8 cellular contexts compared by ENCODE assay signal in genomic region chrX:132023117-132023895, GRCh38. TPM values are rescaled to one million over a fixed set of nuclear protein-coding genes. Genes with fewer than 3 reads are reported as not detected.
A peak's percentile ranks its signal among the peaks of the same experiment; 100 is the strongest.
DNase-seq lines count a peak whose midpoint lies in the region; ATAC-seq and TF ChIP-seq lines count a peak whose summit lies in the region.

Gene STK26, plus strand, starts transcription at chrX:132023302. Its CDS starts 316 bp downstream, at chrX:132023618.

- POLR2A ChIA-PET in SK-N-SH (lab: Yijun Ruan, JAX), result no interaction called here

- H3K4me1 ChIP-seq in SK-N-SH (ENCODE audit: control insufficient read depth in 1 of 2, insufficient read depth in 2 of 2, low read depth in 1 of 2, low read length in 1 of 2), result peaks cover 0 to 4% of the 10 kb centered on the region in 2 experiments; a peak in 1 of 4 replicates
- no peaks in the 10 kb centered on the region for H3K4me1 ChIP-seq in urinary bladder (ENCODE audit: insufficient read depth)

- peaks cover 15% of the 10 kb centered on the region; the same call in 1 of the 2 replicates for H3K27me3 ChIP-seq in SK-N-SH (ENCODE audit: insufficient read depth)

- WGBS in SK-N-SH (ENCODE audit: low lambda C conversion rate), result 23% methylated on average over 16 of the region's 65 CpGs
- under 1% methylated on average over 60 of the region's 65 CpGs for WGBS in urinary bladder

- ATAC-seq in GM21825 (IDR thresholded peaks at IDR 0.05; ENCODE audit: unreplicated experiment), result peak; percentile 75
- ATAC-seq in Right ventricle myocardium superior (ENCODE audit: poor library complexity), result peak; percentile 99

- CTCF ChIA-PET in SK-N-SH (lab: Yijun Ruan, JAX), result interaction anchor here (0.8 to 1.1 kb wide), 3 partner anchors 48 to 196 kb away, joined by 3 to 5 read pairs (median 3); partner anchors contain the start of gene RAP2C

- H3K9me2 ChIP-seq in SK-N-SH, result no peaks in the 10 kb centered on the region

- no peaks in the 10 kb centered on the region for H3F3A ChIP-seq in SK-N-SH (replicated peaks; ENCODE audit: insufficient read depth)

- peak within 1 kb of the TSS; percentile 92 for H3K27ac ChIP-seq in KOPT-K1 (ENCODE audit: low read depth, low read length, poor library complexity, severe bottlenecking)
- peak within 1 kb of the TSS in 1 of 2 experiments; percentile 9; a peak in 1 of 4 replicates for H3K27ac ChIP-seq in SK-N-SH (ENCODE audit: low read depth in 2 of 2, low read length in 1 of 2)
- no peak within 1 kb of the TSS for H3K27ac ChIP-seq in urinary bladder (ENCODE audit: low read depth)

- peak within 1 kb of the TSS; percentile 85 for H2AFZ ChIP-seq in SK-N-SH (ENCODE audit: low read depth)

- no peaks in the 10 kb centered on the region for H3K27me3 Mint-ChIP-seq in activated naive CD4-positive, alpha-beta T cell treated with anti-CD3 and anti-CD28 coated beads, Interleukin-2, amount 50 U/mL, for 24 hours

- TF ChIP-seq EP300 in SK-N-SH (IDR thresholded peaks at IDR 0.05; ENCODE audit: borderline replicate concordance in 1 of 2, low read depth in 1 of 2, low read length in 1 of 2), result no peak

- intact Hi-C loops in Right ventricle myocardium superior (cut with DNase I) (no loop called here), posterior vena cava (cut with DNase I) (no loop called here)

- H3K4me3 Mint-ChIP-seq in activated naive CD4-positive, alpha-beta T cell treated with anti-CD3 and anti-CD28 coated beads, Interleukin-2, amount 50 U/mL, for 24 hours, result peak within 1 kb of the TSS; percentile 90

- H3K4me2 ChIP-seq in SK-N-SH, result peak within 1 kb of the TSS; percentile 89

- H3K27ac Mint-ChIP-seq in activated naive CD4-positive, alpha-beta T cell treated with anti-CD3 and anti-CD28 coated beads, Interleukin-2, amount 50 U/mL, for 24 hours, result peak within 1 kb of the TSS; percentile 91

- H3K36me3 Mint-ChIP-seq in activated naive CD4-positive, alpha-beta T cell treated with anti-CD3 and anti-CD28 coated beads, Interleukin-2, amount 50 U/mL, for 24 hours, result no peaks in the 10 kb centered on the region

- H3K4me1 Mint-ChIP-seq in activated naive CD4-positive, alpha-beta T cell treated with anti-CD3 and anti-CD28 coated beads, Interleukin-2, amount 50 U/mL, for 24 hours, result peaks cover 38% of the 10 kb centered on the region

- TF ChIP-seq CTCF in SK-N-SH (IDR thresholded peaks at IDR 0.05), result no peak

- no peak for TF ChIP-seq RAD21 in SK-N-SH (IDR thresholded peaks at IDR 0.05; ENCODE audit: low read length)

- H4K20me1 ChIP-seq in SK-N-SH (ENCODE audit: insufficient read depth), result no peaks in the 10 kb centered on the region

- no peaks in the 10 kb centered on the region for H3K79me2 ChIP-seq in SK-N-SH (ENCODE audit: insufficient read depth)

- peaks cover 16% of the 10 kb centered on the region for H3K36me3 ChIP-seq in KOPT-K1 (ENCODE audit: insufficient read depth, low read length)
- no peaks in the 10 kb centered on the region for H3K36me3 ChIP-seq in SK-N-SH (replicated peaks in 1 of 2; ENCODE audit: control insufficient read depth in 1 of 2, insufficient read depth in 2 of 2, low read length in 1 of 2)
- no peaks in the 10 kb centered on the region for H3K36me3 ChIP-seq in urinary bladder (ENCODE audit: insufficient read depth)

- H3K9me3 ChIP-seq in KOPT-K1 (ENCODE audit: insufficient read depth, low read length, poor library complexity, severe bottlenecking) (no peaks in the 10 kb centered on the region), SK-N-SH (no peaks in the 10 kb centered on the region)

- H3K9me3 Mint-ChIP-seq in activated naive CD4-positive, alpha-beta T cell treated with anti-CD3 and anti-CD28 coated beads, Interleukin-2, amount 50 U/mL, for 24 hours, result no peaks in the 10 kb centered on the region

- H3K9ac ChIP-seq in SK-N-SH, result peak within 1 kb of the TSS; percentile 63; the same call in 1 of the 2 replicates

- DNase-seq in GDM1 (lab: John Stamatoyannopoulos, UW) (peak; percentile 81), SK-N-SH (peak; percentile 77), Right ventricle myocardium superior (peak; percentile 80), posterior vena cava (ENCODE audit: low spot score) (peak; percentile 89)

- H3K4me3 ChIP-seq in SK-N-SH (ENCODE audit: low read depth in 2 of 2, low read length in 1 of 2) (peak within 1 kb of the TSS; percentile 63 to 73), urinary bladder (ENCODE audit: low read depth, low read length) (peak within 1 kb of the TSS; percentile 55)

TF ChIP-seq in SK-N-SH, 30 proteins besides CTCF, POLR2A, EP300 and RAD21:
- TF ChIP-seq POLR2AphosphoS5 (IDR thresholded peaks at IDR 0.05; ENCODE audit: low read depth, low read length), result no peak
- peak; percentile 63; the same call in 1 of the 2 replicates for TF ChIP-seq USF1 (IDR thresholded peaks at IDR 0.05; ENCODE audit: borderline replicate concordance, low read depth)
- peak; percentile 35; the same call in 1 of the 2 replicates for TF ChIP-seq MAX (IDR thresholded peaks at IDR 0.05; ENCODE audit: low read depth)
- peak; percentile 20; the same call in 1 of the 2 replicates for TF ChIP-seq TAF1 (IDR thresholded peaks at IDR 0.05; ENCODE audit: borderline replicate concordance, low read depth, low read length)
TF ChIP-seq in SK-N-SH: peak in this region for 3.

RNA-seq across cellular contexts. Expression of gene STK26, which starts in this region (rescaled TPM):
- 3.5 and 4.4 TPM in 2 replicates for polyA plus RNA-seq in SK-N-SH (2012; rRNA removed)
- polyA plus RNA-seq in SK-N-SH (2012; cell fraction: cytosol; rRNA removed), result 5.6 and 6.5 TPM in 2 replicates
- polyA plus RNA-seq in SK-N-SH (2012; cell fraction: nucleus; rRNA removed), result 1.6 and 3.8 TPM in 2 replicates
- 0.51 TPM for total RNA-seq in Right ventricle myocardium superior
- total RNA-seq in posterior vena cava, result 10 to 100 TPM in 1 of 2 donors, 1 to 10 TPM in 1; 8.9 to 15.4 TPM
- 26.3 TPM for total RNA-seq in urinary bladder
- 16.3 TPM for polyA plus RNA-seq in urinary bladder

Comparison
In these comparisons a context has a peak if more than half of its experiments do, and no peak if none do; other contexts are left out.
1. Peak in DNase-seq and ATAC-seq in Right ventricle myocardium superior; RNA of the gene not detected or under 1 TPM.